ENCODE assay signal across 17 cellular contexts in the genomic region with DNA sequence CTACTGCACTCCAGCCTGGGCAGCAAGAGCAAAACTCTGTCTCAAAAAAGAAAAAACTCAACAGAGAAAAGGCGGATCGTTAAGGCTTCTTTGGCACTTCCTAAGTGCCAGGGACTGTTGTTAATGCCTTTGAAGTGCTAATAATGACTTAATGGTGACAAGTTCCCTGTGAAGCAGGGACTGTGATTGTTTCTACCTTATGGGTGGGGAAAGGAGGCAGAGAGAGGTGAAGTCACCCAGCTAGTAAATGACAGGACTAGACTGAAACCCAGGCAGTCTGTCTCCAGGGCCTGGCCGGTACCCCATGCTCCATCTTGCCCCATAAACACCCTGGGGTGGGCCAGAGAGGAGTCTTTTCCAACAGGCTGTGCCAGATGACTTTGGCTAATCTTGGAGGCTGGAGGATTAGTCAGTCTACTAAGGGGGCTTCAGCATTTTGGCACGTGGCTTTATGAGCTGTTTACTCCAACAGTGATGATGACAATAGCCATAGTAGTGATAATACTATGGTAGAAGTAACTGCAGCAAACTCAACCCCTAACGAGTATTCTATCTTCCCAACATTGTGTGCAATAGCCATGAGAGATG. TPM values are rescaled to one million over a fixed set of nuclear protein-coding genes. Genes with fewer than 3 reads are reported as not detected.
DNase-seq lines count a peak whose midpoint lies in the region; ATAC-seq, FAIRE-seq and TF ChIP-seq lines count a peak whose summit lies in the region.
"Had no signal": no experiment of that assay in that cellular context is flagged by ENCODE, and none has a peak within 500 bp of the region (broad histone marks: within the 10 kb centered on the region; RNA-seq: fewer than 3 reads in every experiment).

No MANE protein-coding gene starts in this region.

- no peak for TF ChIP-seq CTCF in epithelial cell of esophagus (IDR thresholded peaks at IDR 0.05; ENCODE audit: insufficient read depth, low read depth, low read length, missing control alignments)
- no peak for TF ChIP-seq CTCF in prostate gland (IDR thresholded peaks at IDR 0.05)
- no peak for TF ChIP-seq CTCF in HepG2 (CRISPR knock-in tag; IDR thresholded peaks at IDR 0.05)

- CTCF ChIA-PET in HepG2 (lab: Yijun Ruan, JAX; ENCODE audit: low intra/inter-chr PET ratio, low total read pairs): no interaction called here

- TF ChIP-seq RAD21 in HepG2 (CRISPR knock-in tag; IDR thresholded peaks at IDR 0.05): no peak

- H3K4me1 Mint-ChIP-seq in activated naive CD8-positive, alpha-beta T cell treated with anti-CD3 and anti-CD28 coated beads, Interleukin-2, amount 50 U/mL, for 24 hours: peaks cover 32% of the 10 kb centered on the region
- H3K4me1 Mint-ChIP-seq in activated naive CD8-positive, alpha-beta T cell treated with anti-CD3 and anti-CD28 coated beads for 36 hours: peaks cover 32% of the 10 kb centered on the region

- no TSS peak for BruUV-seq in HepG2 (replicated peaks; lab: Mats Ljungman, UMichigan)

- H3K9ac ChIP-seq in HepG2 (ENCODE audit: insufficient read depth, low read depth, low read length): no peak overlapping the region
- H3K9ac ChIP-seq: SK-N-SH had no signal

- ATAC-seq in activated naive CD8-positive, alpha-beta T cell treated with anti-CD3 and anti-CD28 coated beads, Interleukin-2, amount 50 U/mL, for 24 hours: peak; percentile 33
- no peak for ATAC-seq in GM18511 (IDR thresholded peaks at IDR 0.05; ENCODE audit: unreplicated experiment)
- no peak for ATAC-seq in HepG2
- ATAC-seq: HCT116, left colon had no signal

- no peak for DNase-seq in activated naive CD8-positive, alpha-beta T cell treated with anti-CD3 and anti-CD28 coated beads, Interleukin-2, amount 50 U/mL, for 24 hours
- DNase-seq in activated naive CD8-positive, alpha-beta T cell treated with anti-CD3 and anti-CD28 coated beads for 36 hours: no peak
- DNase-seq in epithelial cell of esophagus (ENCODE audit: low read depth): peak; percentile 22
- no peak for DNase-seq in prostate gland (ENCODE audit: low spot score)
- DNase-seq in activated CD4-positive, alpha-beta T cell treated with anti-CD3 and anti-CD28 coated beads, Interleukin-2, amount 50 U/mL, for 48 hours: no peak
- DNase-seq in HepG2 (ENCODE audit: low spot score): no peak
- DNase-seq: activated CD4-positive, CD25-positive, alpha-beta regulatory T cell; foreskin melanocyte; left colon; NCI-H1694 treated with DMSO at 0.1 percent for 48 hours; SK-N-SH; stimulated activated CD4-positive, alpha-beta T cell treated with anti-CD3 and anti-CD28 coated beads, Interleukin-2, amount 100 ng/mL, for 24 hours had no signal

- TF ChIP-seq EP300 in HepG2 (IDR thresholded peaks at IDR 0.05; ENCODE audit: low read depth in 2 of 2, low read length in 2 of 2) (no peak), HepG2 (CRISPR knock-in tag; IDR thresholded peaks at IDR 0.05; ENCODE audit: borderline replicate concordance) (no peak)

- no peaks in the 10 kb centered on the region for H3K27me3 ChIP-seq in prostate gland (replicated peaks; ENCODE audit: insufficient read depth)
- no peaks in the 10 kb centered on the region for H3K27me3 ChIP-seq in HepG2 (ENCODE audit: control insufficient read depth in 1 of 2, insufficient read depth in 2 of 2, low read length in 2 of 2)

- no peak overlapping the region for H3K4me3 Mint-ChIP-seq in activated naive CD8-positive, alpha-beta T cell treated with anti-CD3 and anti-CD28 coated beads, Interleukin-2, amount 50 U/mL, for 24 hours
- H3K4me3 Mint-ChIP-seq in activated naive CD8-positive, alpha-beta T cell treated with anti-CD3 and anti-CD28 coated beads for 36 hours: no peak overlapping the region
- H3K4me3 Mint-ChIP-seq: central memory CD8-positive, alpha-beta T cell had no signal

- H3K36me3 ChIP-seq in prostate gland (no peaks in the 10 kb centered on the region), urinary bladder (ENCODE audit: insufficient read depth) (no peaks in the 10 kb centered on the region), HepG2 (replicated peaks in 1 of 2; ENCODE audit: control insufficient read depth in 1 of 2, insufficient read depth in 2 of 2, low read length in 2 of 2) (peaks cover 7 to 26% of the 10 kb centered on the region in 2 experiments; a peak in 4 of 5 replicates)

- FAIRE-seq in HepG2 (lab: Jason Lieb, UNC): no peak
- FAIRE-seq: GM12891 had no signal

- no peaks in the 10 kb centered on the region for H3K27me3 Mint-ChIP-seq in activated naive CD8-positive, alpha-beta T cell treated with anti-CD3 and anti-CD28 coated beads, Interleukin-2, amount 50 U/mL, for 24 hours
- no peaks in the 10 kb centered on the region for H3K27me3 Mint-ChIP-seq in activated naive CD8-positive, alpha-beta T cell treated with anti-CD3 and anti-CD28 coated beads for 36 hours
- H3K27me3 Mint-ChIP-seq: central memory CD8-positive, alpha-beta T cell had no signal

- no peaks in the 10 kb centered on the region for H3K9me3 ChIP-seq in prostate gland
- peaks cover 43% of the 10 kb centered on the region for H3K9me3 ChIP-seq in HepG2 (ENCODE audit: low read length)

- TF ChIP-seq POLR2A in prostate gland (IDR thresholded peaks at IDR 0.05): no peak
- TF ChIP-seq POLR2A in HepG2 (IDR thresholded peaks at IDR 0.05; ENCODE audit: insufficient read depth in 1 of 2, low read depth in 2 of 2, low read length in 2 of 2): no peak

- H3K27ac Mint-ChIP-seq in activated naive CD8-positive, alpha-beta T cell treated with anti-CD3 and anti-CD28 coated beads, Interleukin-2, amount 50 U/mL, for 24 hours: no peak overlapping the region
- no peak overlapping the region for H3K27ac Mint-ChIP-seq in activated naive CD8-positive, alpha-beta T cell treated with anti-CD3 and anti-CD28 coated beads for 36 hours

- H3K27ac ChIP-seq in prostate gland: peak overlapping the region; percentile 38 to 71
- peak overlapping the region; percentile 28 for H3K27ac ChIP-seq in urinary bladder (ENCODE audit: low read depth)
- H3K27ac ChIP-seq in HepG2 (ENCODE audit: extremely low read length, insufficient read depth, low read length): no peak overlapping the region

- WGBS in prostate gland: 36% methylated on average over 5 of the region's 5 CpGs
- 51% methylated on average over 5 of the region's 5 CpGs for WGBS in urinary bladder
- 96% methylated on average over 5 of the region's 5 CpGs for WGBS in HepG2 (ENCODE audit: low lambda C conversion rate)

- peaks cover 61% of the 10 kb centered on the region for H3K79me2 ChIP-seq in HepG2 (ENCODE audit: insufficient read depth, low read length)

- H3K36me3 Mint-ChIP-seq in activated naive CD8-positive, alpha-beta T cell treated with anti-CD3 and anti-CD28 coated beads, Interleukin-2, amount 50 U/mL, for 24 hours (ENCODE audit: low read depth): peaks cover 80% of the 10 kb centered on the region
- H3K36me3 Mint-ChIP-seq in activated naive CD8-positive, alpha-beta T cell treated with anti-CD3 and anti-CD28 coated beads for 36 hours: peaks cover 86% of the 10 kb centered on the region

- intact Hi-C loops in prostate gland (cut with DNase I) (loop anchor here (5.0 kb wide), 1 partner anchor 46 kb away; no protein-coding TSS in a partner anchor), HepG2 (cut with micrococcal nuclease; ENCODE audit: unreplicated experiment) (no loop called here)

- in situ Hi-C loops in HepG2 (cut with HindIII; ENCODE audit: extremely low pct_ligation_motif_present, low pct_unique_long_range_greater_than_20kb): no loop called here

- no peak overlapping the region for H3K4me3 ChIP-seq in epithelial cell of esophagus (ENCODE audit: low read length)
- H3K4me3 ChIP-seq in prostate gland: no peak overlapping the region
- H3K4me3 ChIP-seq in urinary bladder (ENCODE audit: low read depth, low read length): no peak overlapping the region
- H3K4me3 ChIP-seq in HepG2 (replicated peaks in 1 of 3; ENCODE audit: insufficient read depth in 1 of 3, low read depth in 2 of 3, low read length in 3 of 3): no peak overlapping the region

- no peaks in the 10 kb centered on the region for H3K4me1 ChIP-seq in prostate gland (replicated peaks)
- no peaks in the 10 kb centered on the region for H3K4me1 ChIP-seq in urinary bladder (ENCODE audit: insufficient read depth)
- peaks cover 9% of the 10 kb centered on the region; the same call in 1 of the 2 replicates for H3K4me1 ChIP-seq in HepG2 (ENCODE audit: insufficient read depth, low read length)

- H3K4me2 ChIP-seq in HepG2 (ENCODE audit: low read depth, low read length): no peak overlapping the region
- H3K4me2 ChIP-seq: SK-N-SH had no signal

- H2AFZ ChIP-seq in HepG2 (ENCODE audit: low read length): no peak overlapping the region

- peaks cover 8% of the 10 kb centered on the region; the same call in 1 of the 2 replicates for H4K20me1 ChIP-seq in HepG2 (ENCODE audit: insufficient read depth, low read length)

- H3K9me3 Mint-ChIP-seq in activated naive CD8-positive, alpha-beta T cell treated with anti-CD3 and anti-CD28 coated beads, Interleukin-2, amount 50 U/mL, for 24 hours: peaks cover 35% of the 10 kb centered on the region
- H3K9me3 Mint-ChIP-seq in activated naive CD8-positive, alpha-beta T cell treated with anti-CD3 and anti-CD28 coated beads for 36 hours: peaks cover 43% of the 10 kb centered on the region

- POLR2A ChIA-PET in HepG2 (lab: Yijun Ruan, JAX): no interaction called here

RNA-seq across cellular contexts. Expression of gene ABCC1, which starts 26.9 kb away (rescaled TPM):
- 10 to 100 TPM; 57.0 to 61.9 TPM for total RNA-seq in activated naive CD8-positive, alpha-beta T cell treated with anti-CD3 and anti-CD28 coated beads for 36 hours
- total RNA-seq in prostate gland: 10 to 100 TPM; 33.4 to 87.7 TPM
- 13.8 TPM for total RNA-seq in urinary bladder
- polyA plus RNA-seq in urinary bladder: 21.7 TPM
- total RNA-seq in HepG2 (2016; rRNA removed; fragmentation: Illumina TruSeq; extraction: Trizol): 10.2 and 13.0 TPM in 2 replicates
- 6.2 and 6.4 TPM in 2 replicates for total RNA-seq in HepG2 (2016; cell fraction: cytosol; rRNA removed; fragmentation: Illumina TruSeq; extraction: Trizol; ENCODE audit: low read depth)
- total RNA-seq in HepG2 (2016; cell fraction: insoluble cytoplasmic fraction; rRNA removed; fragmentation: Illumina TruSeq; extraction: Trizol): 8.4 and 12.8 TPM in 2 replicates
- total RNA-seq in HepG2 (2016; cell fraction: membrane; rRNA removed; fragmentation: Illumina TruSeq; extraction: Trizol): 7.7 and 8.5 TPM in 2 replicates
- total RNA-seq in HepG2 (2016; cell fraction: nucleus; rRNA removed; fragmentation: Illumina TruSeq; extraction: Trizol): 23.8 and 28.6 TPM in 2 replicates
- polyA plus RNA-seq in HepG2 (2011; rRNA removed): 30.6 and 38.1 TPM in 2 replicates
- 14.1 and 14.7 TPM in 2 replicates for polyA plus RNA-seq in HepG2 (2011; cell fraction: cytosol; rRNA removed)
- 110 and 133 TPM in 2 replicates for polyA plus RNA-seq in HepG2 (2011; cell fraction: nucleus; rRNA removed)
- 23.1 and 36.8 TPM in 2 replicates for polyA plus RNA-seq in HepG2 (2012)
- 1.3 TPM in 2 replicates for polyA plus RNA-seq in HepG2 (2016; cell fraction: cytosol; fragmentation: Illumina TruSeq; extraction: Trizol; ENCODE audit: low read depth)
- 6.5 and 9.3 TPM in 2 replicates for polyA plus RNA-seq in HepG2 (2016; cell fraction: insoluble cytoplasmic fraction; fragmentation: Illumina TruSeq; extraction: Trizol; ENCODE audit: low read depth)
- polyA plus RNA-seq in HepG2 (2016; cell fraction: membrane; fragmentation: Illumina TruSeq; extraction: Trizol; ENCODE audit: low read depth): 2.5 and 3.5 TPM in 2 replicates
- 47.8 and 49.6 TPM in 2 replicates for polyA plus RNA-seq in HepG2 (2016; cell fraction: nucleus; fragmentation: Illumina TruSeq; extraction: Trizol; ENCODE audit: insufficient read depth, low read depth)
- polyA minus RNA-seq in HepG2 (2011; rRNA and poly(A)+ RNA removed; ENCODE audit: low replicate concordance): 87.8 and 152 TPM in 2 replicates
- 36.7 and 46.7 TPM in 2 replicates for polyA minus RNA-seq in HepG2 (2011; cell fraction: cytosol; rRNA and poly(A)+ RNA removed)
- 61.3 and 64.6 TPM in 2 replicates for polyA minus RNA-seq in HepG2 (2011; cell fraction: nucleus; rRNA and poly(A)+ RNA removed)
